ENCODE assay signal across 9 cellular contexts in genomic region chr14:89911018-89911919, GRCh38. TPM values are rescaled to one million over a fixed set of nuclear protein-coding genes. Genes with fewer than 3 reads are reported as not detected.
DNase-seq lines count a peak whose midpoint lies in the region; ATAC-seq, FAIRE-seq and TF ChIP-seq lines count a peak whose summit lies in the region.
"Had no signal": no experiment of that assay in that cellular context is flagged by ENCODE, and none has a peak within 500 bp of the region (broad histone marks: within the 10 kb centered on the region; RNA-seq: fewer than 3 reads in every experiment).

No MANE protein-coding gene starts in this region.

- H3K9ac ChIP-seq in astrocyte (ENCODE audit: low read length), result peak overlapping the region; percentile 83

- H2AFZ ChIP-seq in astrocyte (ENCODE audit: low read depth, low read length), result peak overlapping the region; percentile 36

- no peaks in the 10 kb centered on the region for H3K9me3 ChIP-seq in astrocyte (ENCODE audit: insufficient read depth, low read depth, low read length)

- FAIRE-seq in astrocyte (lab: Jason Lieb, UNC), result peak; percentile 43

- peaks cover 29% of the 10 kb centered on the region for H3K4me1 ChIP-seq in astrocyte (ENCODE audit: insufficient read depth, low read length)

- peaks cover 39% of the 10 kb centered on the region for H3K4me1 Mint-ChIP-seq in astrocyte (ENCODE audit: low read depth, unreplicated experiment)

- no peaks in the 10 kb centered on the region for H4K20me1 ChIP-seq in astrocyte (ENCODE audit: insufficient read depth, low read length)

- H3K4me3 Mint-ChIP-seq in astrocyte (ENCODE audit: unreplicated experiment), result peak overlapping the region; percentile 55

- no peaks in the 10 kb centered on the region for H3K27me3 Mint-ChIP-seq in astrocyte (ENCODE audit: low read depth, unreplicated experiment)

- H3K4me2 ChIP-seq in astrocyte (ENCODE audit: low read length), result peak overlapping the region; percentile 75

- H3K36me3 Mint-ChIP-seq in astrocyte (ENCODE audit: low read depth, unreplicated experiment), result no peaks in the 10 kb centered on the region

- H3K27ac ChIP-seq in astrocyte (ENCODE audit: low read depth, low read length), result peak overlapping the region; percentile 92
- peak overlapping the region; percentile 81 for H3K27ac ChIP-seq in substantia nigra (ENCODE audit: low read depth, low read length, poor library complexity, severe bottlenecking)

- no peaks in the 10 kb centered on the region for H3K27me3 ChIP-seq in astrocyte (ENCODE audit: insufficient read depth, low read length)

- peak overlapping the region; percentile 100 for H3K27ac Mint-ChIP-seq in astrocyte (ENCODE audit: unreplicated experiment)

- no peak for ATAC-seq in GM18858 (IDR thresholded peaks at IDR 0.05; ENCODE audit: unreplicated experiment)

- in situ Hi-C loops in GM13976 (cut with MboI; ENCODE audit: low sequenced_read_pairs, unreplicated experiment), result loop anchor here (10.0 to 25.0 kb wide), 3 partner anchors 486 to 886 kb away; no protein-coding TSS in a partner anchor

- DNase-seq in HT-29 (ENCODE audit: low spot score) (peak; percentile 73), astrocyte (ENCODE audit: low read depth) (peak; percentile 71), kidney glomerular epithelial cell (lab: John Stamatoyannopoulos, UW) (peak; percentile 47), substantia nigra (lab: John Stamatoyannopoulos, UW) (peak in 38 of 49 donors; percentile 8 to 86 (median 47)), GM13976 (ENCODE audit: low spot score) (no peak), GOT3 (lab: John Stamatoyannopoulos, UW) (no peak)
- DNase-seq: activated CD8-positive, alpha-beta memory T cell treated with anti-CD3 and anti-CD28 coated beads for 24 hours; H7 had no signal

- H3K9me3 Mint-ChIP-seq in astrocyte (ENCODE audit: unreplicated experiment), result peaks cover 5% of the 10 kb centered on the region

- H3K4me3 ChIP-seq in astrocyte (ENCODE audit: insufficient read depth, low read depth, low read length), result peak overlapping the region; percentile 13

- TF ChIP-seq CTCF in astrocyte (IDR thresholded peaks at IDR 0.05; ENCODE audit: insufficient read depth, low read depth, low read length) (no peak), GM13976 (IDR thresholded peaks at IDR 0.05; ENCODE audit: borderline replicate concordance, control extremely low read depth, extremely low read depth, insufficient read depth, missing control alignments) (no peak)

- H3K36me3 ChIP-seq in astrocyte (ENCODE audit: insufficient read depth, low read length), result no peaks in the 10 kb centered on the region

- no peaks in the 10 kb centered on the region for H3K79me2 ChIP-seq in astrocyte (ENCODE audit: insufficient read depth, low read length)

RNA-seq across cellular contexts. Expression of gene EFCAB11, which starts 43.3 kb away (rescaled TPM):
- 1.9 and 2.8 TPM in 2 replicates for total RNA-seq in HT-29 (2014; rRNA removed; shearing (Covaris generic))
- total RNA-seq in astrocyte, result 7.5 and 7.6 TPM in 2 replicates

RNA-seq across cellular contexts. Expression of gene TDP1, which starts 44.5 kb away (rescaled TPM):
- total RNA-seq in HT-29 (2014; rRNA removed; shearing (Covaris generic)), result 10.3 and 12.1 TPM in 2 replicates
- total RNA-seq in astrocyte, result 16.7 and 17.0 TPM in 2 replicates

Comparison
In these comparisons a context has a peak if more than half of its experiments do, and no peak if none do; other contexts are left out.
1. DNase-seq: peak in HT-29 (single experiment), astrocyte (single experiment), kidney glomerular epithelial cell (single experiment) and substantia nigra (38 of 49); none in GM13976 (single experiment) and GOT3 (single experiment).